ENCODE assay signal across 14 cellular contexts in genomic region chr9:136236471-136237410, GRCh38. TPM values are rescaled to one million over a fixed set of nuclear protein-coding genes. Genes with fewer than 3 reads are reported as not detected.
"Had no signal": no experiment of that assay in that cellular context is flagged by ENCODE, and none has a peak within 500 bp of the region (broad histone marks: within the 10 kb centered on the region; RNA-seq: fewer than 3 reads in every experiment).

No MANE protein-coding gene starts in this region.

RNA-seq across cellular contexts. Expression of gene LHX3, which starts 31.8 kb away (rescaled TPM):
- total RNA-seq: omental fat pad, osteocyte, pancreas, posterior vena cava, pulmonary artery endothelial cell, sciatic nerve, smooth muscle cell, spleen, transverse colon, upper lobe of right lung, urinary bladder, uterus had no signal
- polyA plus RNA-seq: naive thymus-derived CD4-positive, alpha-beta T cell; neural cell; pancreas; smooth muscle cell; spleen; urinary bladder had no signal
